Comparison of ENCODE assay signal across 8 cellular contexts in genomic region chr15:83066761-83067637, GRCh38. TPM values are rescaled to one million over a fixed set of nuclear protein-coding genes. Genes with fewer than 3 reads are reported as not detected.
DNase-seq lines count a peak whose midpoint lies in the region; ATAC-seq and TF ChIP-seq lines count a peak whose summit lies in the region.

BTBD1 (minus strand) TSS chr15:83067252; CDS start chr15:83067151, 101 bp downstream.

- H3K9me3 ChIP-seq in right cardiac atrium (ENCODE audit: control insufficient read depth, low read length): no peaks in the 10 kb centered on the region
- no peaks in the 10 kb centered on the region for H3K9me3 ChIP-seq in vagina

- no peak for TF ChIP-seq CTCF in vagina (IDR thresholded peaks at IDR 0.05)

- H3K4me3 ChIP-seq in right cardiac atrium (ENCODE audit: low read length) (peak within 1 kb of the TSS; percentile 81), rectal smooth muscle tissue (ENCODE audit: low read length) (peak within 1 kb of the TSS; percentile 69), vagina (peak within 1 kb of the TSS; percentile 55 to 86)

- intact Hi-C loops in T-helper 2 cell treated with Interferon-gamma antibody and Interleukin-4, amounts not matched to agents 100 ng/mL and 5 ng/mL, for 36 hours (cut with micrococcal nuclease): loop anchor here (1.0 to 10.0 kb wide), 6 partner anchors 40 to 522 kb away; partner anchors contain the start of genes AP3B2, C15orf40, FSD2 and HDGFL3
- intact Hi-C loops in right cardiac atrium (cut with DNase I) (loop anchor here in 1 of 4 donors (10.0 kb wide), 1 partner anchor 52 kb away; the partner anchor contains the start of gene C15orf40), vagina (cut with DNase I) (loop anchor here (2.0 kb wide), 1 partner anchor 140 kb away; the partner anchor contains the start of gene HDGFL3)

- H3K27ac ChIP-seq in right cardiac atrium (ENCODE audit: low read length): peak within 1 kb of the TSS; percentile 86
- peak within 1 kb of the TSS; percentile 94 for H3K27ac ChIP-seq in rectal smooth muscle tissue (ENCODE audit: low read depth, low read length)
- peak within 1 kb of the TSS; percentile 94 for H3K27ac ChIP-seq in vagina

- H3K4me1 ChIP-seq in right cardiac atrium (ENCODE audit: control insufficient read depth, insufficient read depth, low read length) (peaks cover 5% of the 10 kb centered on the region), rectal smooth muscle tissue (ENCODE audit: control insufficient read depth, insufficient read depth, low read length) (peaks cover 15% of the 10 kb centered on the region), vagina (peaks cover 47% of the 10 kb centered on the region)

- DNase-seq in NCI-H1417 treated with DMSO at 0.1 percent for 48 hours (lab: John Stamatoyannopoulos, UW) (peak; percentile 45), anterior cingulate cortex (lab: John Stamatoyannopoulos, UW) (peak; percentile 46 to 93 (median 82)), right cardiac atrium (peak; percentile 98 to 99 (median 98)), vagina (ENCODE audit: extremely low spot score in 2 of 2) (peak in 1 of 2 donors; percentile 93)

- ATAC-seq in GM18498 (IDR thresholded peaks at IDR 0.05; ENCODE audit: unreplicated experiment) (peak; percentile 88), HG02840 (IDR thresholded peaks at IDR 0.05; ENCODE audit: low FRiP score, unreplicated experiment) (peak; percentile 82), right cardiac atrium (peak; percentile 99)

- under 1% methylated on average over 86 of the region's 86 CpGs for WGBS in right cardiac atrium

- H3K9ac ChIP-seq in rectal smooth muscle tissue (ENCODE audit: low read length): peak within 1 kb of the TSS; percentile 89

- H3K27me3 ChIP-seq in right cardiac atrium (ENCODE audit: control insufficient read depth, insufficient read depth) (no peaks in the 10 kb centered on the region), rectal smooth muscle tissue (ENCODE audit: control insufficient read depth, insufficient read depth, low read length) (no peaks in the 10 kb centered on the region), vagina (no peaks in the 10 kb centered on the region)

- H3K36me3 ChIP-seq in rectal smooth muscle tissue (ENCODE audit: control insufficient read depth, insufficient read depth, low read length) (no peaks in the 10 kb centered on the region), vagina (no peaks in the 10 kb centered on the region)

- peak in 1 of 2 donors; percentile 88 for TF ChIP-seq POLR2A in vagina (IDR thresholded peaks at IDR 0.05)

RNA-seq across cellular contexts. Expression of gene BTBD1, which starts in this region (rescaled TPM):
- 54.3 and 55.8 TPM in 2 replicates for total RNA-seq in T-helper 2 cell treated with Interferon-gamma antibody and Interleukin-4, amounts not matched to agents 100 ng/mL and 5 ng/mL, for 36 hours
- 100 to 1,000 TPM; 113 to 134 (median 128) TPM for total RNA-seq in right cardiac atrium
- polyA plus RNA-seq in right cardiac atrium: 47.6 TPM
- total RNA-seq in vagina: 51.3 TPM
